22 cellular contexts compared by ENCODE assay signal in the genomic region with DNA sequence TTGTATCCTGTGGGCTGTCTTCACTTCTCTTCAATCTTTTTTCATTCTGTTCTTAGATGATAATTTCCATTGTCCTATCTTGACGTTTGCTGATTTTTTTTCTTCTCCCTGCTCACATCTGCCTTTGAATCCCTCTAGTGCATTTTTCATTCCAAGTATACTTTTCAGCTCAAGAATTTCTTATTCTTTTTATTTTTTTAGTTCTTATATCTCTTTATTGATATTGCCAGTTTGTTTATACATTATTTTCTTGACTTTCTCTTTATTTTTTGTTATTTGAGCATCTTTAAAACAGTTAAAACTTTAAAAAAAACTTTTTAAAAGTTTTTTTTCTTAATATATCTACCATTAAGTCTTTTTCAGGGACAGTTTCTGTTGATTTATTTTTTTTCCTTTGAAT.
"Had no signal": no experiment of that assay in that cellular context is flagged by ENCODE, and none has a peak within 500 bp of the region (broad histone marks: within the 10 kb centered on the region; RNA-seq: fewer than 3 reads in every experiment).

No MANE protein-coding gene starts in this region.

- DNase-seq: cortex of kidney; effector memory CD8-positive, alpha-beta T cell; gastrocnemius medialis; heart left ventricle; left cardiac atrium; left lung; midbrain; naive thymus-derived CD8-positive, alpha-beta T cell; nephron progenitor cell; nucleus accumbens; posterior cingulate gyrus; psoas muscle; right cardiac atrium; sigmoid colon; spleen; stimulated activated CD4-positive, alpha-beta T cell treated with anti-CD3 and anti-CD28 coated beads, Interleukin-4, amount 100 ng/mL, for 4 hours; stimulated activated naive B cell treated with anti-CD40 and anti-IgM and Interleukin-4, amounts not matched to agents 10 μg/mL and 1 μg/mL and 100 μg/mL, for 72 hours; stomach; thyroid gland; trophoblast cell had no signal

- H3K36me3 ChIP-seq: thyroid gland, vagina had no signal

- H3K27ac ChIP-seq: gastrocnemius medialis, heart left ventricle, hepatocyte, left lung, psoas muscle, sigmoid colon, spleen, stomach, thyroid gland, vagina had no signal

- ATAC-seq: effector memory CD8-positive, alpha-beta T cell; gastrocnemius medialis; heart left ventricle; left cardiac atrium; left lung; naive thymus-derived CD8-positive, alpha-beta T cell; psoas muscle; right cardiac atrium; stimulated activated naive B cell treated with anti-CD40 and anti-IgM and Interleukin-4, amounts not matched to agents 10 μg/mL and 1 μg/mL and 100 μg/mL, for 72 hours had no signal

- H3K4me3 ChIP-seq: gastrocnemius medialis, heart left ventricle, hepatocyte, left lung, psoas muscle, sigmoid colon, spleen, stomach, thyroid gland, vagina had no signal

- H3K9me3 ChIP-seq: thyroid gland had no signal
